ENCODE assay signal across 33 cellular contexts in genomic region chr6:61555993-61556392, GRCh38.
"Had no signal": no experiment of that assay in that cellular context is flagged by ENCODE, and none has a peak within 500 bp of the region (broad histone marks: within the 10 kb centered on the region; RNA-seq: fewer than 3 reads in every experiment).

No MANE protein-coding gene starts in this region.

- DNase-seq: activated B cell treated with CpG ODN at 0.5 μM for 24 hours; activated CD4-positive, alpha-beta T cell treated with anti-CD3 and anti-CD28 coated beads for 48 hours; activated CD4-positive, alpha-beta T cell treated with anti-CD3 and anti-CD28 coated beads, Interleukin-2, amount 50 U/mL, for 1 hour; activated CD4-positive, alpha-beta T cell treated with anti-CD3 and anti-CD28 coated beads, Interleukin-2, amount 50 U/mL, for 48 hours; activated CD8-positive, alpha-beta memory T cell treated with anti-CD3 and anti-CD28 coated beads, Interleukin-2, amount 10 ng/mL, durations not matched to agents 7 days and 5 days; activated CD8-positive, alpha-beta memory T cell treated with anti-CD3 and anti-CD28 coated beads, Interleukin-2, amount 50 U/mL, for 4 hours; activated CD8-positive, alpha-beta T cell treated with anti-CD3 and anti-CD28 coated beads for 36 hours; activated effector memory CD4-positive, alpha-beta T cell treated with anti-CD3 and anti-CD28 coated beads, Interleukin-2, amount 50 U/mL, for 16 hours; activated naive CD4-positive, alpha-beta T cell treated with anti-CD3 and anti-CD28 coated beads for 36 hours; activated naive CD8-positive, alpha-beta T cell treated with anti-CD3 and anti-CD28 coated beads for 36 hours; activated naive CD8-positive, alpha-beta T cell treated with anti-CD3 and anti-CD28 coated beads, Interleukin-2, amount 50 U/mL, for 24 hours; activated T-cell treated with anti-CD3 and anti-CD28 coated beads, Interleukin-2, amount 50 U/mL, for 1 hour; activated T-cell treated with anti-CD3 and anti-CD28 coated beads, Interleukin-2, amount 50 U/mL, for 48 hours; adrenal gland; amygdala; aorta; body of pancreas; caudate nucleus; cortex of kidney; dermis blood vessel endothelial cell; effector CD4-positive, alpha-beta T cell; effector memory CD8-positive, alpha-beta T cell; erythroblast; foreskin keratinocyte; gastrocnemius medialis; glutamatergic neuron; T-helper 2 cell; WERI-Rb-1 had no signal

- H3K4me1 Mint-ChIP-seq: activated B cell treated with CpG ODN at 0.5 μM for 24 hours; activated CD8-positive, alpha-beta memory T cell treated with anti-CD3 and anti-CD28 coated beads, Interleukin-2, amount 10 ng/mL, durations not matched to agents 7 days and 5 days; activated naive CD4-positive, alpha-beta T cell treated with anti-CD3 and anti-CD28 coated beads, Interleukin-2, amount 50 U/mL, for 24 hours; activated naive CD8-positive, alpha-beta T cell treated with anti-CD3 and anti-CD28 coated beads for 36 hours; activated naive CD8-positive, alpha-beta T cell treated with anti-CD3 and anti-CD28 coated beads, Interleukin-2, amount 50 U/mL, for 24 hours had no signal

- H3K36me3 Mint-ChIP-seq: activated CD8-positive, alpha-beta memory T cell treated with anti-CD3 and anti-CD28 coated beads, Interleukin-2, amount 10 ng/mL, durations not matched to agents 7 days and 5 days; activated naive CD4-positive, alpha-beta T cell treated with anti-CD3 and anti-CD28 coated beads, Interleukin-2, amount 50 U/mL, for 24 hours; activated naive CD8-positive, alpha-beta T cell treated with anti-CD3 and anti-CD28 coated beads for 36 hours had no signal

- H3K4me3 ChIP-seq: adrenal gland, body of pancreas, esophagus muscularis mucosa, gastrocnemius medialis had no signal

- H3K36me3 ChIP-seq: adrenal gland, esophagus muscularis mucosa, gastrocnemius medialis, WERI-Rb-1 had no signal

- H3K27me3 Mint-ChIP-seq: activated B cell treated with CpG ODN at 0.5 μM for 24 hours; activated CD8-positive, alpha-beta memory T cell treated with anti-CD3 and anti-CD28 coated beads, Interleukin-2, amount 10 ng/mL, durations not matched to agents 7 days and 5 days; activated CD8-positive, alpha-beta T cell treated with anti-CD3 and anti-CD28 coated beads for 36 hours; activated naive CD4-positive, alpha-beta T cell treated with anti-CD3 and anti-CD28 coated beads, Interleukin-2, amount 50 U/mL, for 24 hours; activated naive CD8-positive, alpha-beta T cell treated with anti-CD3 and anti-CD28 coated beads for 36 hours; activated naive CD8-positive, alpha-beta T cell treated with anti-CD3 and anti-CD28 coated beads, Interleukin-2, amount 50 U/mL, for 24 hours; effector memory CD8-positive, alpha-beta T cell had no signal

- H3K27me3 ChIP-seq: adrenal gland, body of pancreas, esophagus muscularis mucosa, foreskin keratinocyte, gastrocnemius medialis had no signal

- H3K27ac Mint-ChIP-seq: activated B cell treated with CpG ODN at 0.5 μM for 24 hours; activated CD8-positive, alpha-beta memory T cell treated with anti-CD3 and anti-CD28 coated beads, Interleukin-2, amount 10 ng/mL, durations not matched to agents 7 days and 5 days; activated CD8-positive, alpha-beta T cell treated with anti-CD3 and anti-CD28 coated beads for 36 hours; activated naive CD4-positive, alpha-beta T cell treated with anti-CD3 and anti-CD28 coated beads for 36 hours; activated naive CD4-positive, alpha-beta T cell treated with anti-CD3 and anti-CD28 coated beads, Interleukin-2, amount 50 U/mL, for 24 hours; activated naive CD8-positive, alpha-beta T cell treated with anti-CD3 and anti-CD28 coated beads for 36 hours; activated naive CD8-positive, alpha-beta T cell treated with anti-CD3 and anti-CD28 coated beads, Interleukin-2, amount 50 U/mL, for 24 hours; activated T-helper 1 cell treated with anti-CD3 and anti-CD28 coated beads, Interleukin-12 subunit alpha, Interleukin-12 subunit beta, Interleukin-2, Interleukin-4 antibody, amounts not matched to agents 30 ng/mL and 10 ng/mL and 1 ng/mL, durations not matched to agents 14 hours and 24 hours and 36 hours; activated T-helper 2 cell treated with anti-CD3 and anti-CD28 coated beads, Interferon-gamma antibody, Interleukin-2, Interleukin-4, amounts not matched to agents 10 μg/mL and 5 μg/mL and 100 μg/mL, durations not matched to agents 14 hours and 24 hours and 36 hours; effector memory CD8-positive, alpha-beta T cell had no signal

- H3K4me3 Mint-ChIP-seq: activated B cell treated with CpG ODN at 0.5 μM for 24 hours; activated CD8-positive, alpha-beta memory T cell treated with anti-CD3 and anti-CD28 coated beads, Interleukin-2, amount 10 ng/mL, durations not matched to agents 7 days and 5 days; activated CD8-positive, alpha-beta T cell treated with anti-CD3 and anti-CD28 coated beads for 36 hours; activated naive CD4-positive, alpha-beta T cell treated with anti-CD3 and anti-CD28 coated beads for 36 hours; activated naive CD4-positive, alpha-beta T cell treated with anti-CD3 and anti-CD28 coated beads, Interleukin-2, amount 50 U/mL, for 24 hours; activated naive CD8-positive, alpha-beta T cell treated with anti-CD3 and anti-CD28 coated beads for 36 hours; activated naive CD8-positive, alpha-beta T cell treated with anti-CD3 and anti-CD28 coated beads, Interleukin-2, amount 50 U/mL, for 24 hours; activated T-helper 1 cell treated with anti-CD3 and anti-CD28 coated beads, Interleukin-12 subunit alpha, Interleukin-12 subunit beta, Interleukin-2, Interleukin-4 antibody, amounts not matched to agents 30 ng/mL and 10 ng/mL and 1 ng/mL, durations not matched to agents 14 hours and 24 hours and 36 hours; effector memory CD8-positive, alpha-beta T cell had no signal

- H3K9me3 ChIP-seq: adrenal gland, gastrocnemius medialis had no signal

- H3K27ac ChIP-seq: adrenal gland, body of pancreas, esophagus muscularis mucosa, foreskin keratinocyte, gastrocnemius medialis, WERI-Rb-1 had no signal

- ATAC-seq: activated CD4-positive, CD25-positive, alpha-beta regulatory T cell treated with anti-CD3 and anti-CD28 coated beads, Interleukin-2, amount 50 U/mL, for 24 hours; activated CD8-positive, alpha-beta memory T cell treated with anti-CD3 and anti-CD28 coated beads, Interleukin-2, amount 10 ng/mL, durations not matched to agents 7 days and 5 days; activated CD8-positive, alpha-beta T cell treated with anti-CD3 and anti-CD28 coated beads for 36 hours; activated naive CD8-positive, alpha-beta T cell treated with anti-CD3 and anti-CD28 coated beads, Interleukin-2, amount 50 U/mL, for 24 hours; body of pancreas; effector memory CD8-positive, alpha-beta T cell; foreskin keratinocyte; gastrocnemius medialis had no signal

- H3K4me1 ChIP-seq: adrenal gland, body of pancreas, esophagus muscularis mucosa, foreskin keratinocyte, gastrocnemius medialis had no signal
